Comparison of ENCODE assay signal across 12 cellular contexts in the genomic region with DNA sequence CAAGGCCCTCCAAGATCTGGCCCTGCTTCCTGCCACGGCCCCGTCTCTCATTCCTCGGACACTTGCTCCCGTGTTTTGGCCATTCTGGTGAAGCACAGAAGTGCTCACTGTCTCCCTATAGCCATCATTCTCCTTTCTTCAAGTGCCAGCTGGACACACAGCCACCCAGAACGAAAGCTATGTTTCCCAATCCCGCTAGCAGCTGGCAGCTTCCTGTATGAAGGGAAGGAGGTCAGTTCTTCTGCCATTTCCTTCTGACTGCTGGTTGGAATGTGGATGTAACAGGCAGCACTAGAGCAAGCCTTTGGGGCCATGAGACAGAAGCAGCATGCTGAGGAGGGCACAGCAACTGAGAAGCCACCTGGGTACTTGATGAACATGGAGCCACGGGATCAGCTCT.
DNase-seq lines count a peak whose midpoint lies in the region; ATAC-seq and TF ChIP-seq lines count a peak whose summit lies in the region.
"Had no signal": no experiment of that assay in that cellular context is flagged by ENCODE, and none has a peak within 500 bp of the region (broad histone marks: within the 10 kb centered on the region; RNA-seq: fewer than 3 reads in every experiment).

No MANE protein-coding gene starts in this region.

- H3K4me3 Mint-ChIP-seq in CD4-positive, CD25-positive, alpha-beta regulatory T cell = peak overlapping the region in 2 of 4 donors; percentile 28 to 54

- H3K27ac ChIP-seq in CD4-positive, CD25-positive, alpha-beta regulatory T cell (ENCODE audit: insufficient read depth, low read length, poor library complexity, severe bottlenecking) = peak overlapping the region; percentile 94
- H3K27ac ChIP-seq in MM.1S (ENCODE audit: low read length) (peak overlapping the region; percentile 45; the same call in 1 of the 2 replicates), breast epithelium (peak overlapping the region; percentile 70 to 82), psoas muscle (peak overlapping the region; percentile 42), osteoblast (ENCODE audit: low read depth, low read length) (no peak overlapping the region)
- H3K27ac ChIP-seq: hepatocyte had no signal

- H2AFZ ChIP-seq in MM.1S (ENCODE audit: low read length) (0 out of 2 replicates have a peak overlapping the region, but pooled peaks have one; percentile 16), osteoblast (ENCODE audit: low read length) (no peak overlapping the region)
- H2AFZ ChIP-seq: hepatocyte had no signal

- H3K4me1 ChIP-seq in CD4-positive, CD25-positive, alpha-beta regulatory T cell (ENCODE audit: control insufficient read depth, insufficient read depth, low read length, poor library complexity, severe bottlenecking) = peaks cover 30% of the 10 kb centered on the region
- H3K4me1 ChIP-seq in MM.1S (ENCODE audit: low read length) (peaks cover 15% of the 10 kb centered on the region), breast epithelium (peaks cover 0 to 22% of the 10 kb centered on the region in 2 donors), psoas muscle (peaks cover 52% of the 10 kb centered on the region), osteoblast (ENCODE audit: insufficient read depth, low read length) (peaks cover 18% of the 10 kb centered on the region)

- intact Hi-C loops in breast epithelium (cut with DNase I; ENCODE audit: low total_unique reads) (no loop called here), psoas muscle (cut with DNase I) (no loop called here)

- H4K20me1 ChIP-seq in MM.1S (ENCODE audit: insufficient read depth, low read length) (no peaks in the 10 kb centered on the region), osteoblast (ENCODE audit: insufficient read depth, low read length) (no peaks in the 10 kb centered on the region)

- peaks cover 5% of the 10 kb centered on the region for H3K27me3 Mint-ChIP-seq in CD4-positive, CD25-positive, alpha-beta regulatory T cell

- TF ChIP-seq POLR2A in breast epithelium (IDR thresholded peaks at IDR 0.05) = no peak

- DNase-seq in CD4-positive, CD25-positive, alpha-beta regulatory T cell = peak in 1 of 3 donors; percentile 9
- DNase-seq in MM.1S (no peak), breast epithelium (ENCODE audit: low spot score in 2 of 2) (no peak), psoas muscle (peak; percentile 67 to 76), osteoblast (ENCODE audit: insufficient read length, low spot score, missing footprints) (no peak), NCI-H774 (lab: John Stamatoyannopoulos, UW) (no peak)
- DNase-seq in stimulated activated CD4-positive, alpha-beta T cell treated with anti-CD3 and anti-CD28 coated beads, Interleukin-1b, Interleukin-23, amount 100 ng/mL, for 48 hours = no peak
- DNase-seq: amygdala, NCI-H2227 treated with DMSO at 0.1 percent for 48 hours, right lobe of liver had no signal

- H3K36me3 Mint-ChIP-seq in CD4-positive, CD25-positive, alpha-beta regulatory T cell = no peaks in the 10 kb centered on the region

- peaks cover 9% of the 10 kb centered on the region for H3F3A ChIP-seq in MM.1S (ENCODE audit: insufficient read depth, low read length)

- no peaks in the 10 kb centered on the region for H3K36me3 ChIP-seq in CD4-positive, CD25-positive, alpha-beta regulatory T cell (ENCODE audit: control insufficient read depth, insufficient read depth, low read length)
- H3K36me3 ChIP-seq in MM.1S (replicated peaks; ENCODE audit: insufficient read depth, low read length) (no peaks in the 10 kb centered on the region), breast epithelium (no peaks in the 10 kb centered on the region), psoas muscle (ENCODE audit: insufficient read depth in 1 of 2, low read depth in 1 of 2) (no peaks in the 10 kb centered on the region), osteoblast (ENCODE audit: insufficient read depth, low read length) (no peaks in the 10 kb centered on the region)
- H3K36me3 ChIP-seq: right lobe of liver had no signal

- H3K4me2 ChIP-seq in MM.1S (ENCODE audit: low read depth, low read length) = peak overlapping the region; percentile 80; the same call in 1 of the 2 replicates
- no peak overlapping the region for H3K4me2 ChIP-seq in osteoblast (ENCODE audit: insufficient read depth, low read length)
- H3K4me2 ChIP-seq: hepatocyte had no signal

- no peak overlapping the region for H3K9ac ChIP-seq in MM.1S (ENCODE audit: low read length)

- 33 to 53% (median 35%) methylated on average over 7 of the region's 7 CpGs for WGBS in psoas muscle, 3 donors

- no peaks in the 10 kb centered on the region for H3K9me3 ChIP-seq in CD4-positive, CD25-positive, alpha-beta regulatory T cell (ENCODE audit: control insufficient read depth in 2 of 2, low read length in 2 of 2)
- no peaks in the 10 kb centered on the region for H3K9me3 ChIP-seq in MM.1S (replicated peaks; ENCODE audit: insufficient read depth, low read length)
- H3K9me3 ChIP-seq in breast epithelium = no peaks in the 10 kb centered on the region
- H3K9me3 ChIP-seq in psoas muscle = no peaks in the 10 kb centered on the region
- H3K9me3 ChIP-seq in osteoblast (ENCODE audit: low read depth, low read length) = no peaks in the 10 kb centered on the region
- H3K9me3 ChIP-seq: right lobe of liver had no signal

- peak overlapping the region; percentile 96 to 99 (median 97) for H3K27ac Mint-ChIP-seq in CD4-positive, CD25-positive, alpha-beta regulatory T cell

- no peaks in the 10 kb centered on the region for H3K9me2 ChIP-seq in MM.1S (replicated peaks; ENCODE audit: insufficient read depth, low read length)

- H3K9me3 Mint-ChIP-seq in CD4-positive, CD25-positive, alpha-beta regulatory T cell = peaks cover 0 to 2% (median 0%) of the 10 kb centered on the region in 7 donors

- H3K79me2 ChIP-seq in MM.1S (ENCODE audit: low read length) (no peaks in the 10 kb centered on the region), osteoblast (ENCODE audit: insufficient read depth, low read length) (peaks cover 14% of the 10 kb centered on the region)

- TF ChIP-seq CTCF in MM.1S (IDR thresholded peaks at IDR 0.05; ENCODE audit: low read length) = no peak
- no peak for TF ChIP-seq CTCF in breast epithelium (IDR thresholded peaks at IDR 0.05)
- no peak for TF ChIP-seq CTCF in psoas muscle (IDR thresholded peaks at IDR 0.05)
- no peak for TF ChIP-seq CTCF in osteoblast (IDR thresholded peaks at IDR 0.05; ENCODE audit: extremely low read depth, low read depth, low read length)

- H3K27me3 ChIP-seq in CD4-positive, CD25-positive, alpha-beta regulatory T cell (ENCODE audit: control insufficient read depth, insufficient read depth, low read length) = no peaks in the 10 kb centered on the region
- H3K27me3 ChIP-seq in MM.1S (replicated peaks; ENCODE audit: insufficient read depth, low read length) = no peaks in the 10 kb centered on the region
- no peaks in the 10 kb centered on the region for H3K27me3 ChIP-seq in breast epithelium
- H3K27me3 ChIP-seq in psoas muscle (ENCODE audit: insufficient read depth in 3 of 3, low read length in 2 of 3) = no peaks in the 10 kb centered on the region
- H3K27me3 ChIP-seq in osteoblast (ENCODE audit: insufficient read depth, low read length) = no peaks in the 10 kb centered on the region
- H3K27me3 ChIP-seq: hepatocyte, right lobe of liver had no signal

- H3K4me3 ChIP-seq in CD4-positive, CD25-positive, alpha-beta regulatory T cell (ENCODE audit: low read depth, low read length) = peak overlapping the region; percentile 78
- H3K4me3 ChIP-seq in MM.1S (ENCODE audit: low read length) = no peak overlapping the region
- H3K4me3 ChIP-seq in breast epithelium = no peak overlapping the region
- H3K4me3 ChIP-seq in psoas muscle = no peak overlapping the region
- no peak overlapping the region for H3K4me3 ChIP-seq in osteoblast (ENCODE audit: insufficient read depth, low read length)
- H3K4me3 ChIP-seq: hepatocyte, right lobe of liver had no signal

- H3K4me1 Mint-ChIP-seq in CD4-positive, CD25-positive, alpha-beta regulatory T cell = peaks cover 13 to 47% (median 32%) of the 10 kb centered on the region in 4 donors

- ATAC-seq in CD4-positive, CD25-positive, alpha-beta regulatory T cell (ENCODE audit: low read depth in 2 of 2) = no peak
- ATAC-seq in psoas muscle (peak; percentile 54 to 76 (median 70)), HG02840 (IDR thresholded peaks at IDR 0.05; ENCODE audit: low FRiP score, unreplicated experiment) (no peak)

Comparison
In these comparisons a context has a peak if more than half of its experiments do, and no peak if none do; other contexts are left out.
1. ATAC-seq: peak in psoas muscle (4 of 4); none in CD4-positive, CD25-positive, alpha-beta regulatory T cell (0 of 2) and HG02840 (single experiment).
2. DNase-seq: peak in psoas muscle (2 of 2); none in MM.1S (single experiment), breast epithelium (0 of 2), osteoblast (single experiment), stimulated activated CD4-positive, alpha-beta T cell treated with anti-CD3 and anti-CD28 coated beads, Interleukin-1b, Interleukin-23, amount 100 ng/mL, for 48 hours (single experiment) and NCI-H774 (single experiment).